In the genomic region with DNA sequence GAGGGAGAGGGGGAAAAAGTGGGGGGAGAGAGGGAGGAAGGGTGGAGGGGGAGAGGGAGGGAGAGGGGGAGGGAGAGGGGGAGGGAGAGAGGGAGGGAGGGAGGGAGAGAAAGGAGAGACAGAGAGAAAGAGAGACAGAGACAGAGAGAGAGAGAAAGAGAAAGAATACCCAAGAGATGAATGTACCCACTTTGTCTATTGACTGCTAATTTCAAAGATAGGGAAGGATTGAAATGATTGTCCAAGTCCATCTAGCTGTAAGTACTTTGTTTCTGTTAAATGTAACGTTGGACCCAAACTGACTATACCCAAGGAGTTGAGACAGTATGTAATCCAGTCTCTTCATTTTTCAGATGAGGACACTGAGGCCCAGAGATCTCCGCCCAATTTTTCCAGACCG, we compare ENCODE assay signal across 9 cellular contexts.
"Had no signal": no experiment of that assay in that cellular context is flagged by ENCODE, and none has a peak within 500 bp of the region (broad histone marks: within the 10 kb centered on the region; RNA-seq: fewer than 3 reads in every experiment).

No MANE protein-coding gene starts in this region.

- H3K36me3 ChIP-seq: HAP-1 had no signal

- H3K27ac ChIP-seq: GM23248 had no signal

- H3K9ac ChIP-seq: GM23248 had no signal

- H2AFZ ChIP-seq: GM23248 had no signal

- ATAC-seq: HCT116 had no signal

- H3K27ac Mint-ChIP-seq: H9, HFFc6 had no signal

- H3K9me3 ChIP-seq: HAP-1 had no signal

- H3K4me1 ChIP-seq: HAP-1 had no signal

- H3K4me3 Mint-ChIP-seq: H9, HFFc6 had no signal

- DNase-seq: GM23248, GOT3, H7, H9, HCEC 1CT, HFFc6 had no signal

- H3K4me3 ChIP-seq: GM23248, HAP-1 had no signal

- H3K4me1 Mint-ChIP-seq: H9 had no signal

- FAIRE-seq: H1 had no signal
